Comparison of ENCODE assay signal across 26 cellular contexts in the genomic region with DNA sequence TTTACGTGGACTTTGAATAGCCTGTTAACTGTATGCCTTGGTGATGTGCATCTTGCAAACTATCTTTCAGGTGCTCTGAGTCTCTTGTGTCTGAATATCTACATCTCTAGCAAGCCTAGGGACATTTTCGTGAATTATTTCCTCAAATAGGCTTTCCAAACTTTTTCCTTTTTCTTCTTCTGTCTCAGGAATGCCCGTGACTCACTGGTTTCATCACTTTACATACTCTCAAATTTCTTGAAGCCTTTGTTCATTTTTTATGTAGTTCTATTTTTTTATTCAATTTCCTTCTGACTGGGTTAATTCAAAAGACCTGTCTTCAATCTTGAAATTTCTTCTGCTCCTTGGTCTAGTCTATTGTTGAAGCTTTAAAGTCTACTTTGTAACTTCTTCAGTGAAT.
"Had no signal": no experiment of that assay in that cellular context is flagged by ENCODE, and none has a peak within 500 bp of the region (broad histone marks: within the 10 kb centered on the region; RNA-seq: fewer than 3 reads in every experiment).

No MANE protein-coding gene starts in this region.

- ATAC-seq: activated naive CD4-positive, alpha-beta T cell treated with anti-CD3 and anti-CD28 coated beads, Interleukin-2, amount 50 U/mL, for 72 hours; activated naive CD8-positive, alpha-beta T cell treated with anti-CD3 and anti-CD28 coated beads, Interleukin-2, amount 50 U/mL, for 24 hours; activated T-cell treated with anti-CD3 and anti-CD28 coated beads, Interleukin-2, amount 50 U/mL, for 4 hours had no signal

- H3K9ac ChIP-seq: KMS-11, SK-N-SH had no signal

- H3K4me3 ChIP-seq: Peyer's patch, SJCRH30 had no signal

- H3K27me3 ChIP-seq: Peyer's patch, SJCRH30 had no signal

- DNase-seq: activated CD4-positive, alpha-beta memory T cell treated with anti-CD3 and anti-CD28 coated beads for 36 hours; activated CD4-positive, alpha-beta T cell treated with anti-CD3 and anti-CD28 coated beads, Interleukin-2, amount 10 ng/mL, durations not matched to agents 7 days and 5 days; activated CD4-positive, CD25-positive, alpha-beta regulatory T cell; activated CD8-positive, alpha-beta memory T cell treated with anti-CD3 and anti-CD28 coated beads for 24 hours; activated effector memory CD4-positive, alpha-beta T cell treated with anti-CD3 and anti-CD28 coated beads, Interleukin-2, amount 50 U/mL, for 16 hours; activated naive CD4-positive, alpha-beta T cell treated with Interleukin-2 at 50 U/mL for 16 hours; activated naive CD8-positive, alpha-beta T cell treated with anti-CD3 and anti-CD28 coated beads, Interleukin-2, amount 50 U/mL, for 24 hours; activated T-cell treated with anti-CD3 and anti-CD28 coated beads, Interleukin-2, amount 50 U/mL, for 4 hours; anterior cingulate cortex; central memory CD4-positive, alpha-beta T cell; MM.1S; NCI-H1105; NCI-H1436; NCI-H1694 treated with DMSO at 0.1 percent for 48 hours; NCI-H2029 treated with DMSO at 0.1 percent for 48 hours; NCI-H526 treated with DMSO at 0.1 percent for 48 hours; NCI-H82; Peyer's patch; Right ventricle myocardium superior; SJCRH30; SK-N-SH; T-helper 1 cell had no signal

- H3K27ac ChIP-seq: KMS-11, Peyer's patch, RWPE1, SJCRH30, VCaP had no signal

- H3K9me2 ChIP-seq: SK-N-SH had no signal

- H3K36me3 ChIP-seq: Peyer's patch, SJCRH30 had no signal

- H3K9me3 ChIP-seq: SJCRH30, SK-N-SH had no signal

- H3K4me1 ChIP-seq: Peyer's patch, SJCRH30 had no signal

- H3K4me2 ChIP-seq: KMS-11, SK-N-SH had no signal
